Comparison of ENCODE assay signal across 23 cellular contexts in the genomic region with DNA sequence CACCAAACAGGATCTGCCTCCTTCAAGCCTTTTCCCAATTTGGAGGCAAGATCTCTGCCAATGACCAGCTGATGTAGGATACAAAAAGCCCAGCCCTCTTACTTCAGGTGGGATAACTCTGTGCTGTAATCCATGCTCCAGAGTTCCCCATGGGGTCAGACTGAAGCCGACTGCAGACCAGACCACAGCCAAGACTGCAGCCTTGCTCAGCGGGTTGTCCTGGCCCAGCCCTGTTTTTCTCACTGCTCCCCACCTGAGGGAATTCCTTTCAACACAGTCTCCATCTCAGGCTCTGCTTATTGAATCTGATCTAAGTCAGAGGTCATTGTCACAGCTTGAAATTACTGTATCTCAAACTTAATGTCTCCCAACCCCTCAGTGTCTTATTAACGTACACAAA.
A peak's percentile ranks its signal among the peaks of the same experiment; 100 is the strongest.
DNase-seq lines count a peak whose midpoint lies in the region; ATAC-seq and TF ChIP-seq lines count a peak whose summit lies in the region.
"Had no signal": no experiment of that assay in that cellular context is flagged by ENCODE, and none has a peak within 500 bp of the region (broad histone marks: within the 10 kb centered on the region; RNA-seq: fewer than 3 reads in every experiment).

No MANE protein-coding gene starts in this region.

- no peaks in the 10 kb centered on the region for H3K27me3 ChIP-seq in esophagus muscularis mucosa
- H3K27me3 ChIP-seq in endodermal cell (ENCODE audit: control insufficient read depth, insufficient read depth, low read length, poor library complexity, severe bottlenecking) = no peaks in the 10 kb centered on the region
- H3K27me3 ChIP-seq: BE2C, BLaER1 had no signal

- intact Hi-C loops in esophagus muscularis mucosa (cut with DNase I) = no loop called here

- H3K27ac Mint-ChIP-seq in endodermal cell = no peak overlapping the region
- H3K27ac Mint-ChIP-seq: CD4-positive, CD25-positive, alpha-beta regulatory T cell; CD8-positive, alpha-beta memory T cell had no signal

- peaks cover 0 to 5% (median 0%) of the 10 kb centered on the region in 4 donors for H3K4me1 ChIP-seq in esophagus muscularis mucosa
- H3K4me1 ChIP-seq in endodermal cell (ENCODE audit: control insufficient read depth, insufficient read depth, low read length) = no peaks in the 10 kb centered on the region
- H3K4me1 ChIP-seq: BE2C had no signal

- DNase-seq in NCI-H69 (lab: John Stamatoyannopoulos, UW) (peak; percentile 17), esophagus muscularis mucosa (ENCODE audit: extremely low spot score) (peak; percentile 74), endodermal cell (no peak), GM19240 (ENCODE audit: insufficient read length, low spot score) (no peak)
- DNase-seq: 8988T; ACHN; BE2C; C1 segment of cervical spinal cord; CD4-positive, alpha-beta memory T cell; CD4-positive, CD25-positive, alpha-beta regulatory T cell; CD8-positive, alpha-beta memory T cell; COR-L47; DMS 273 treated with DMSO at 0.1 percent for 48 hours; DMS153; DMS53; DMS79; DND-41; EL; GDM1 had no signal

- ATAC-seq in HG03095 (IDR thresholded peaks at IDR 0.05; ENCODE audit: unreplicated experiment) = no peak
- ATAC-seq: GM12878 had no signal

- no peak overlapping the region for H3K4me3 ChIP-seq in esophagus muscularis mucosa
- H3K4me3 ChIP-seq in endodermal cell (ENCODE audit: low read length) = no peak overlapping the region
- H3K4me3 ChIP-seq: BLaER1, GM12878 had no signal

- no peak overlapping the region for H3K9ac ChIP-seq in endodermal cell (ENCODE audit: extremely low read depth, low read length, poor library complexity, severe bottlenecking)
- H3K9ac ChIP-seq: BLaER1 had no signal

- no peak for TF ChIP-seq POLR2A in esophagus muscularis mucosa (IDR thresholded peaks at IDR 0.05; ENCODE audit: low read depth)

- H3K36me3 ChIP-seq in esophagus muscularis mucosa (no peaks in the 10 kb centered on the region), endodermal cell (ENCODE audit: control insufficient read depth, insufficient read depth, low read length) (no peaks in the 10 kb centered on the region)
- H3K36me3 ChIP-seq: BE2C, BLaER1 had no signal

- H3K36me3 Mint-ChIP-seq in endodermal cell (ENCODE audit: low read depth) = no peaks in the 10 kb centered on the region
- H3K36me3 Mint-ChIP-seq: CD14-positive monocyte; CD4-positive, alpha-beta memory T cell; CD4-positive, CD25-positive, alpha-beta regulatory T cell; CD8-positive, alpha-beta memory T cell had no signal

- H3K4me1 Mint-ChIP-seq in endodermal cell = no peaks in the 10 kb centered on the region
- H3K4me1 Mint-ChIP-seq: CD14-positive monocyte; CD4-positive, alpha-beta memory T cell; CD4-positive, CD25-positive, alpha-beta regulatory T cell; CD8-positive, alpha-beta memory T cell had no signal

- no peak overlapping the region for H3K27ac ChIP-seq in esophagus muscularis mucosa (replicated peaks in 1 of 4)
- no peak overlapping the region for H3K27ac ChIP-seq in endodermal cell (ENCODE audit: low read depth, low read length)
- H3K27ac ChIP-seq: BLaER1 had no signal

- H3K9me3 Mint-ChIP-seq in endodermal cell = no peaks in the 10 kb centered on the region
- H3K9me3 Mint-ChIP-seq: CD4-positive, alpha-beta memory T cell; CD4-positive, CD25-positive, alpha-beta regulatory T cell had no signal

- no peak for TF ChIP-seq EP300 in esophagus muscularis mucosa (IDR thresholded peaks at IDR 0.05)

- H3K4me3 Mint-ChIP-seq in endodermal cell = no peak overlapping the region
- H3K4me3 Mint-ChIP-seq: CD14-positive monocyte; CD4-positive, alpha-beta memory T cell; CD4-positive, CD25-positive, alpha-beta regulatory T cell had no signal

- no peaks in the 10 kb centered on the region for H3K9me3 ChIP-seq in esophagus muscularis mucosa
- no peaks in the 10 kb centered on the region for H3K9me3 ChIP-seq in endodermal cell (ENCODE audit: control insufficient read depth, low read length)
- H3K9me3 ChIP-seq: BE2C, BLaER1 had no signal

- WGBS in esophagus muscularis mucosa = 64% methylated on average over 3 of the region's 3 CpGs
- WGBS in endodermal cell (ENCODE audit: insufficient coverage in 1 of 2, insufficient read length in 1 of 2), 2 experiments = 55 to 62% methylated on average over 3 of the region's 3 CpGs

- no peak for TF ChIP-seq CTCF in esophagus muscularis mucosa (IDR thresholded peaks at IDR 0.05)
- no peak for TF ChIP-seq CTCF in endodermal cell (conservative IDR thresholded peaks at IDR 0.05)

- H3K27me3 Mint-ChIP-seq in endodermal cell (ENCODE audit: insufficient read depth) = no peaks in the 10 kb centered on the region

Comparison
In these comparisons a context has a peak if more than half of its experiments do, and no peak if none do; other contexts are left out.
1. DNase-seq: peak in NCI-H69 (single experiment) and esophagus muscularis mucosa (single experiment); none in endodermal cell (single experiment) and GM19240 (single experiment).